In genomic region chr11:479311-479710, GRCh38 we compare ENCODE assay signal across 26 cellular contexts. TPM values are rescaled to one million over a fixed set of nuclear protein-coding genes. Genes with fewer than 3 reads are reported as not detected.
"Had no signal": no experiment of that assay in that cellular context is flagged by ENCODE, and none has a peak within 500 bp of the region (broad histone marks: within the 10 kb centered on the region; RNA-seq: fewer than 3 reads in every experiment).

No MANE protein-coding gene starts in this region.

- H3K9me3 Mint-ChIP-seq: activated CD4-positive, alpha-beta memory T cell treated with anti-CD3 and anti-CD28 coated beads for 36 hours; activated CD4-positive, alpha-beta T cell treated with anti-CD3 and anti-CD28 coated beads, Interleukin-2, amount 10 ng/mL, durations not matched to agents 24 days and 14 days; activated T-cell treated with anti-CD3 and anti-CD28 coated beads, Interleukin-2, amount 50 U/mL, for 4 hours; activated T-helper 17 cell treated with anti-CD3 and anti-CD28 coated beads, Interleukin-2, amount 50 U/mL, for 72 hours; dendritic cell treated with granulocyte-macrophage colony-stimulating factor and Interleukin-4, amounts not matched to agents 40 ng/mL and 50 ng/mL, for 4 days; naive thymus-derived CD4-positive, alpha-beta T cell had no signal

- H3K27me3 ChIP-seq: esophagus squamous epithelium, heart right ventricle, left lung, testis, transverse colon had no signal

- H3K4me3 Mint-ChIP-seq: activated CD4-positive, alpha-beta memory T cell treated with anti-CD3 and anti-CD28 coated beads for 36 hours; activated CD4-positive, alpha-beta T cell treated with anti-CD3 and anti-CD28 coated beads, Interleukin-2, amount 10 ng/mL, durations not matched to agents 24 days and 14 days; activated T-cell treated with anti-CD3 and anti-CD28 coated beads, Interleukin-2, amount 50 U/mL, for 4 hours; activated T-helper 17 cell treated with anti-CD3 and anti-CD28 coated beads, Interleukin-2, amount 50 U/mL, for 72 hours; dendritic cell treated with granulocyte-macrophage colony-stimulating factor and Interleukin-4, amounts not matched to agents 40 ng/mL and 50 ng/mL, for 4 days; naive thymus-derived CD4-positive, alpha-beta T cell; neural crest cell had no signal

- H2AFZ ChIP-seq: parathyroid adenoma had no signal

- H3K9ac ChIP-seq: parathyroid adenoma had no signal

- ATAC-seq: activated T-cell treated with anti-CD3 and anti-CD28 coated beads, Interleukin-2, amount 50 U/mL, for 4 hours; activated T-helper 17 cell treated with anti-CD3 and anti-CD28 coated beads, Interleukin-2, amount 50 U/mL, for 72 hours; left lung; naive thymus-derived CD4-positive, alpha-beta T cell; psoas muscle had no signal

- DNase-seq: activated CD4-positive, alpha-beta memory T cell treated with anti-CD3 and anti-CD28 coated beads for 36 hours; activated CD4-positive, alpha-beta T cell treated with anti-CD3 and anti-CD28 coated beads, Interleukin-2, amount 10 ng/mL, durations not matched to agents 24 days and 14 days; activated CD4-positive, CD25-positive, alpha-beta regulatory T cell treated with anti-CD3 and anti-CD28 coated beads, Interleukin-2, amount 50 U/mL, for 72 hours; activated gamma-delta T cell treated with Interleukin-2 at 50 U/mL for 16 hours; activated naive CD4-positive, alpha-beta T cell treated with anti-CD3 and anti-CD28 coated beads, Interleukin-2, amount 50 U/mL, for 16 hours; activated T-cell treated with anti-CD3 and anti-CD28 coated beads, Interleukin-2, amount 50 U/mL, for 4 hours; amniotic stem cell; central memory CD4-positive, alpha-beta T cell; effector CD4-positive, alpha-beta T cell; esophagus squamous epithelium; foreskin melanocyte; heart right ventricle; naive thymus-derived CD4-positive, alpha-beta T cell; stimulated activated CD4-positive, alpha-beta T cell treated with anti-CD3 and anti-CD28 coated beads, Interleukin-15, amount 100 ng/mL, for 24 hours; stimulated activated CD4-positive, alpha-beta T cell treated with anti-CD3 and anti-CD28 coated beads, Interleukin-2, amount 100 ng/mL, for 24 hours; stimulated activated naive CD4-positive, alpha-beta T cell; T-helper 2 cell; testis; transverse colon had no signal

- H3K4me1 ChIP-seq: esophagus squamous epithelium, heart right ventricle, left lung, parathyroid adenoma, psoas muscle, transverse colon had no signal

- H3K9me3 ChIP-seq: esophagus squamous epithelium, heart right ventricle, left lung, psoas muscle, testis, transverse colon had no signal

- H3K27ac ChIP-seq: esophagus squamous epithelium, heart right ventricle, left lung, parathyroid adenoma, psoas muscle, testis, transverse colon had no signal

- H3K27ac Mint-ChIP-seq: activated CD4-positive, alpha-beta memory T cell treated with anti-CD3 and anti-CD28 coated beads for 36 hours; activated CD4-positive, alpha-beta T cell treated with anti-CD3 and anti-CD28 coated beads, Interleukin-2, amount 10 ng/mL, durations not matched to agents 24 days and 14 days; activated T-helper 17 cell treated with anti-CD3 and anti-CD28 coated beads, Interleukin-2, amount 50 U/mL, for 72 hours; dendritic cell treated with granulocyte-macrophage colony-stimulating factor and Interleukin-4, amounts not matched to agents 40 ng/mL and 50 ng/mL, for 4 days had no signal

- H3K4me3 ChIP-seq: esophagus squamous epithelium, heart right ventricle, left lung, lung, psoas muscle, testis, transverse colon had no signal

- H3K4me1 Mint-ChIP-seq: activated CD4-positive, alpha-beta T cell treated with anti-CD3 and anti-CD28 coated beads, Interleukin-2, amount 10 ng/mL, durations not matched to agents 24 days and 14 days; activated T-helper 17 cell treated with anti-CD3 and anti-CD28 coated beads, Interleukin-2, amount 50 U/mL, for 72 hours; naive thymus-derived CD4-positive, alpha-beta T cell; neural crest cell had no signal

- H3K27me3 Mint-ChIP-seq: activated CD4-positive, alpha-beta memory T cell treated with anti-CD3 and anti-CD28 coated beads for 36 hours; activated CD4-positive, alpha-beta T cell treated with anti-CD3 and anti-CD28 coated beads, Interleukin-2, amount 10 ng/mL, durations not matched to agents 24 days and 14 days; activated T-helper 17 cell treated with anti-CD3 and anti-CD28 coated beads, Interleukin-2, amount 50 U/mL, for 72 hours; dendritic cell treated with granulocyte-macrophage colony-stimulating factor and Interleukin-4, amounts not matched to agents 40 ng/mL and 50 ng/mL, for 4 days; naive thymus-derived CD4-positive, alpha-beta T cell had no signal

- H3K36me3 ChIP-seq: transverse colon had no signal

RNA-seq across cellular contexts. Expression of gene ANO9, which starts 37.5 kb away (rescaled TPM):
- total RNA-seq: neural crest cell had no signal
